In genomic region chr12:122946690-122947271, GRCh38 we compare ENCODE assay signal across 1 cellular context.
TF ChIP-seq lines count a peak whose summit lies in the region.

No MANE protein-coding gene starts in this region.

TF ChIP-seq in WTC11, 78 proteins besides CTCF, POLR2A, EP300 and RAD21 (continued from another document):
- TF ChIP-seq, protein P1, sequence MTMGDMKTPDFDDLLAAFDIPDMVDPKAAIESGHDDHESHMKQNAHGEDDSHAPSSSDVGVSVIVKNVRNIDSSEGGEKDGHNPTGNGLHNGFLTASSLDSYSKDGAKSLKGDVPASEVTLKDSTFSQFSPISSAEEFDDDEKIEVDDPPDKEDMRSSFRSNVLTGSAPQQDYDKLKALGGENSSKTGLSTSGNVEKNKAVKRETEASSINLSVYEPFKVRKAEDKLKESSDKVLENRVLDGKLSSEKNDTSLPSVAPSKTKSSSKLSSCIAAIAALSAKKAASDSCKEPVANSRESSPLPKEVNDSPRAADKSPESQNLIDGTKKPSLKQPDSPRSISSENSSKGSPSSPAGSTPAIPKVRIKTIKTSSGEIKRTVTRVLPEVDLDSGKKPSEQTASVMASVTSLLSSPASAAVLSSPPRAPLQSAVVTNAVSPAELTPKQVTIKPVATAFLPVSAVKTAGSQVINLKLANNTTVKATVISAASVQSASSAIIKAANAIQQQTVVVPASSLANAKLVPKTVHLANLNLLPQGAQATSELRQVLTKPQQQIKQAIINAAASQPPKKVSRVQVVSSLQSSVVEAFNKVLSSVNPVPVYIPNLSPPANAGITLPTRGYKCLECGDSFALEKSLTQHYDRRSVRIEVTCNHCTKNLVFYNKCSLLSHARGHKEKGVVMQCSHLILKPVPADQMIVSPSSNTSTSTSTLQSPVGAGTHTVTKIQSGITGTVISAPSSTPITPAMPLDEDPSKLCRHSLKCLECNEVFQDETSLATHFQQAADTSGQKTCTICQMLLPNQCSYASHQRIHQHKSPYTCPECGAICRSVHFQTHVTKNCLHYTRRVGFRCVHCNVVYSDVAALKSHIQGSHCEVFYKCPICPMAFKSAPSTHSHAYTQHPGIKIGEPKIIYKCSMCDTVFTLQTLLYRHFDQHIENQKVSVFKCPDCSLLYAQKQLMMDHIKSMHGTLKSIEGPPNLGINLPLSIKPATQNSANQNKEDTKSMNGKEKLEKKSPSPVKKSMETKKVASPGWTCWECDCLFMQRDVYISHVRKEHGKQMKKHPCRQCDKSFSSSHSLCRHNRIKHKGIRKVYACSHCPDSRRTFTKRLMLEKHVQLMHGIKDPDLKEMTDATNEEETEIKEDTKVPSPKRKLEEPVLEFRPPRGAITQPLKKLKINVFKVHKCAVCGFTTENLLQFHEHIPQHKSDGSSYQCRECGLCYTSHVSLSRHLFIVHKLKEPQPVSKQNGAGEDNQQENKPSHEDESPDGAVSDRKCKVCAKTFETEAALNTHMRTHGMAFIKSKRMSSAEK (CRISPR knock-in tag; IDR thresholded peaks at IDR 0.05; ENCODE audit: borderline replicate concordance): no peak
- no peak for TF ChIP-seq E2F4 (CRISPR knock-in tag; IDR thresholded peaks at IDR 0.05; ENCODE audit: borderline replicate concordance, low read depth)
- no peak for TF ChIP-seq TP53 (CRISPR knock-in tag; IDR thresholded peaks at IDR 0.05)
- TF ChIP-seq ZBTB43 (CRISPR knock-in tag; IDR thresholded peaks at IDR 0.05): no peak
